9 cellular contexts compared by ENCODE assay signal in genomic region chr1:2300851-2301606, GRCh38.
DNase-seq lines count a peak whose midpoint lies in the region; ATAC-seq and TF ChIP-seq lines count a peak whose summit lies in the region.
"Had no signal": no experiment of that assay in that cellular context is flagged by ENCODE, and none has a peak within 500 bp of the region (broad histone marks: within the 10 kb centered on the region; RNA-seq: fewer than 3 reads in every experiment).

No MANE protein-coding gene starts in this region.

- H3K27me3 Mint-ChIP-seq in natural killer cell treated with Interleukin-12 subunit alpha and Interleukin-12 subunit beta and Interleukin-15 and Interleukin-18, amount 100 ng/mL, for 72 hours, result no peaks in the 10 kb centered on the region
- H3K27me3 Mint-ChIP-seq in MCF 10A (ENCODE audit: insufficient read depth, unreplicated experiment), result no peaks in the 10 kb centered on the region

- peak overlapping the region; percentile 37 for H3K4me3 ChIP-seq in A673 (ENCODE audit: low read depth, low read length, poor library complexity, severe bottlenecking)
- peak overlapping the region; percentile 36 for H3K4me3 ChIP-seq in suprapubic skin
- H3K4me3 ChIP-seq: A549 had no signal

- BruUV-seq in A673 (replicated peaks; lab: Mats Ljungman, UMichigan) (no TSS peak), MCF 10A (replicated peaks; lab: Mats Ljungman, UMichigan) (no TSS peak)

- no peaks in the 10 kb centered on the region for H3K36me3 Mint-ChIP-seq in natural killer cell treated with Interleukin-12 subunit alpha and Interleukin-12 subunit beta and Interleukin-15 and Interleukin-18, amount 100 ng/mL, for 72 hours
- H3K36me3 Mint-ChIP-seq in MCF 10A (ENCODE audit: insufficient read depth, unreplicated experiment), result peaks cover 34% of the 10 kb centered on the region

- H3K27me3 ChIP-seq in A673 (replicated peaks; ENCODE audit: insufficient read depth, low read depth, low read length, poor library complexity), result no peaks in the 10 kb centered on the region
- no peaks in the 10 kb centered on the region for H3K27me3 ChIP-seq in suprapubic skin

- no peak for TF ChIP-seq CTCF in A673 (conservative IDR thresholded peaks at IDR 0.05; ENCODE audit: low read depth, low read length)
- TF ChIP-seq CTCF in suprapubic skin (IDR thresholded peaks at IDR 0.05), result no peak
- no peak for TF ChIP-seq CTCF in MCF 10A (IDR thresholded peaks at IDR 0.05; ENCODE audit: unreplicated experiment)

- POLR2A ChIA-PET in A673 (lab: Charles Lee; ENCODE audit: low non-redundant PET), result no interaction called here
- POLR2A ChIA-PET in MCF 10A (lab: Yijun Ruan, JAX), result no interaction called here

- no peak for TF ChIP-seq POLR2A in suprapubic skin (IDR thresholded peaks at IDR 0.05)

- H3K9me3 Mint-ChIP-seq in natural killer cell treated with Interleukin-12 subunit alpha and Interleukin-12 subunit beta and Interleukin-15 and Interleukin-18, amount 100 ng/mL, for 72 hours, result no peaks in the 10 kb centered on the region
- no peaks in the 10 kb centered on the region for H3K9me3 Mint-ChIP-seq in MCF 10A (ENCODE audit: unreplicated experiment)

- intact Hi-C loops in A673 (cut with micrococcal nuclease; ENCODE audit: unreplicated experiment), result loop anchor here (5.0 kb wide), 1 partner anchor 69 kb away; no protein-coding TSS in a partner anchor
- intact Hi-C loops in MCF 10A (cut with micrococcal nuclease), result no loop called here

- H3K4me3 Mint-ChIP-seq in natural killer cell treated with Interleukin-12 subunit alpha and Interleukin-12 subunit beta and Interleukin-15 and Interleukin-18, amount 100 ng/mL, for 72 hours, result peak overlapping the region; percentile 78
- no peak overlapping the region for H3K4me3 Mint-ChIP-seq in MCF 10A (ENCODE audit: unreplicated experiment)

- H3K4me1 ChIP-seq in A673 (ENCODE audit: insufficient read depth, low read length, poor library complexity, severe bottlenecking) (peaks cover 42% of the 10 kb centered on the region), suprapubic skin (peaks cover 86% of the 10 kb centered on the region)
- H3K4me1 ChIP-seq: A549 had no signal

- H3K9me3 ChIP-seq in A673 (ENCODE audit: low read depth, low read length, poor library complexity, severe bottlenecking), result no peaks in the 10 kb centered on the region
- no peaks in the 10 kb centered on the region for H3K9me3 ChIP-seq in suprapubic skin
- H3K9me3 ChIP-seq: A549 had no signal

- 50% methylated on average over 20 of the region's 37 CpGs for WGBS in suprapubic skin

- H3K4me1 Mint-ChIP-seq in natural killer cell treated with Interleukin-12 subunit alpha and Interleukin-12 subunit beta and Interleukin-15 and Interleukin-18, amount 100 ng/mL, for 72 hours (ENCODE audit: low read depth in 2 of 2), result peaks cover 30 to 43% of the 10 kb centered on the region in 2 donors
- no peaks in the 10 kb centered on the region for H3K4me1 Mint-ChIP-seq in MCF 10A (ENCODE audit: insufficient read depth, unreplicated experiment)

- ATAC-seq in GM19395 (IDR thresholded peaks at IDR 0.05; ENCODE audit: unreplicated experiment) (peak; percentile 56), HG03520 (IDR thresholded peaks at IDR 0.05; ENCODE audit: unreplicated experiment) (peak; percentile 33)
- ATAC-seq in natural killer cell treated with Interleukin-12 subunit alpha and Interleukin-12 subunit beta and Interleukin-15 and Interleukin-18, amount 100 ng/mL, for 72 hours, result peak; percentile 86 to 87

- CTCF ChIA-PET in A673 (lab: Charles Lee), result interaction anchor here (0.9 kb wide), 1 partner anchor 15 kb away, joined by 5 read pairs; no protein-coding TSS in a partner anchor
- CTCF ChIA-PET in MCF 10A (lab: Yijun Ruan, JAX), result interaction anchor here (0.6 kb wide), 1 partner anchor 35 kb away, joined by 4 read pairs; no protein-coding TSS in a partner anchor

- peak overlapping the region; percentile 78 to 83 for H3K27ac Mint-ChIP-seq in natural killer cell treated with Interleukin-12 subunit alpha and Interleukin-12 subunit beta and Interleukin-15 and Interleukin-18, amount 100 ng/mL, for 72 hours
- no peak overlapping the region for H3K27ac Mint-ChIP-seq in MCF 10A (ENCODE audit: low read depth, unreplicated experiment)

- peak; percentile 93 for DNase-seq in A673 (ENCODE audit: low spot score)
- peak; percentile 53 to 76 for DNase-seq in activated CD4-positive, alpha-beta T cell treated with anti-CD3 and anti-CD28 coated beads, Interleukin-2, amount 50 U/mL, for 24 hours (ENCODE audit: low read depth in 1 of 2, low spot score in 1 of 2)
- DNase-seq in effector CD4-positive, alpha-beta T cell, result peak; percentile 94
- peak; percentile 91 for DNase-seq in natural killer cell treated with Interleukin-12 subunit alpha and Interleukin-12 subunit beta and Interleukin-15 and Interleukin-18, amount 100 ng/mL, for 72 hours (ENCODE audit: low spot score)
- DNase-seq in suprapubic skin (ENCODE audit: low spot score in 2 of 2), result peak in 1 of 2 donors; percentile 94
- no peak for DNase-seq in MCF 10A (ENCODE audit: unreplicated experiment)

- TF ChIP-seq EP300 in suprapubic skin (IDR thresholded peaks at IDR 0.05), result no peak

- H3K36me3 ChIP-seq in A673 (ENCODE audit: insufficient read depth, low read length, poor library complexity, severe bottlenecking) (peaks cover 16% of the 10 kb centered on the region), suprapubic skin (peaks cover 29% of the 10 kb centered on the region)

- H3K27ac ChIP-seq in A673 (ENCODE audit: low read depth, low read length, poor library complexity, severe bottlenecking) (peak overlapping the region; percentile 79), suprapubic skin (peak overlapping the region; percentile 83)
- H3K27ac ChIP-seq: A549 had no signal

Comparison
In these comparisons a context has a peak if more than half of its experiments do, and no peak if none do; other contexts are left out.
1. ATAC-seq: peak in every context shown above with its lines; median percentile 86 in natural killer cell treated with Interleukin-12 subunit alpha and Interleukin-12 subunit beta and Interleukin-15 and Interleukin-18, amount 100 ng/mL, for 72 hours; 56 in GM19395; 33 in HG03520.